Comparison of ENCODE assay signal across 8 cellular contexts in the genomic region with DNA sequence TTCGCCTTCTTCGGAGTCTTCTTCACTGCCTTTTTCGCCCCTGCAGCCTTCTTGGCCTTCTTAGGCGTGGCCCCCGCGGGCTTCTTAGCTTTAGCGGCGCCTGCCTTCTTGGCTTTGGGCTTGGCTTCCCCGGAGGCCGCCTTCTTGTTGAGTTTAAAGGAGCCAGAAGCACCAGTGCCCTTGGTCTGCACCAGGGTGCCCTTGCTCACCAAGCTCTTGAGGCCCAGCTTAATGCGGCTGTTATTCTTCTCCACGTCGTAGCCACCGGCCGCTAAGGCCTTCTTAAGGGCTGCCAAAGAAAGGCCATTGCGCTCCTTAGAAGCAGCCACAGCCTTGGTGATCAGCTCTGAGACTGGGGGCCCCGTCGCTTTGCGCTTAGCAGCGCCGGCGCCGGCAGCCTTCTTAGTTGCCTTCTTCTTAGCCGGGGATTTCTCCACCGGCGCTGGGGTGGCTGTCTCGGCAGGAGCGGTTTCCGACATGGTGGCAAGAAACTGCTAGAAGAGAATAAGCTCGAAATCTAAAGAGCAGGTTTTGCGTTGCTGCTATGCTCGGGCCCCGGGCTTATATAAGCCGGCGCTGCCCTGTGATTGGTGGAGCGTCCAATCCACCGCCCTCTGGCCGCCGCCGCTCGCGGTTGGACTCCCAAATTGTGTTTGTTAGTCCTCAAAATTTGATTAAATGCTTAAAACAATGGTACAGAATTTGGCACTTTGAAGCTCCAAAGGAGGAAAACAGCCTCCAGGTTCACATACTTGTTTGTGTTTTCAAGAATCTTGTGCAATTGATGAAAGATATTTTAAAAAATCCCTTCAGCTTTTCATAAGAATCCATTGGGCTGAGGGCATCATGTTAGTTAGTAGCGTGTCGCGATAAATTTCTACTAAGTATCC. TPM values are rescaled to one million over a fixed set of nuclear protein-coding genes. Genes with fewer than 3 reads are reported as not detected.
DNase-seq lines count a peak whose midpoint lies in the region; ATAC-seq, FAIRE-seq and TF ChIP-seq lines count a peak whose summit lies in the region.

No MANE protein-coding gene starts in this region.

- H3K4me1 ChIP-seq in left lung = peaks cover 8 to 34% of the 10 kb centered on the region in 2 donors

- CTCF ChIA-PET in Calu3 (lab: Charles Lee) (interaction anchor here (1.2 to 3.1 kb wide), 4 partner anchors 26 to 52 kb away, joined by 4 to 33 read pairs (median 4); a partner anchor contains a TSS), WTC11 (lab: Charles Lee) (interaction anchor here (1.3 to 4.3 kb wide), 4 partner anchors 22 to 29 kb away, joined by 5 to 17 read pairs (median 5); a partner anchor contains a TSS)

- H3K4me1 Mint-ChIP-seq in Calu3 (ENCODE audit: low read depth, unreplicated experiment) = peaks cover 36% of the 10 kb centered on the region
- H3K4me1 Mint-ChIP-seq in WTC11 = peaks cover 42% of the 10 kb centered on the region

- H3K27ac ChIP-seq in left lung = peak overlapping the region; percentile 29 to 73

- ATAC-seq in WTC11 (peak; percentile 32), left lung (peak; percentile 61)

- TSS peak; percentile 97 for BruUV-seq in Calu3 (replicated peaks; lab: Mats Ljungman, UMichigan)

- TF ChIP-seq POLR2A in H54 (IDR thresholded peaks at IDR 0.05; ENCODE audit: low read depth, low read length) = peak; percentile 70; the same call in 1 of the 2 replicates

- FAIRE-seq in H54 (lab: Jason Lieb, UNC) = no peak

- no peak for TF ChIP-seq CTCF in Calu3 (IDR thresholded peaks at IDR 0.05; ENCODE audit: unreplicated experiment)
- TF ChIP-seq CTCF in WTC11 (IDR thresholded peaks at IDR 0.05) = no peak
- TF ChIP-seq CTCF in left lung (IDR thresholded peaks at IDR 0.05) = no peak

- peaks cover 66% of the 10 kb centered on the region for H3K36me3 Mint-ChIP-seq in Calu3 (ENCODE audit: insufficient read depth, unreplicated experiment)
- peaks cover 11% of the 10 kb centered on the region; the same call in 1 of the 2 replicates for H3K36me3 Mint-ChIP-seq in WTC11

- intact Hi-C loops in Calu3 (cut with micrococcal nuclease; ENCODE audit: unreplicated experiment) = loop anchor here (2.0 kb wide), 1 partner anchor 28 kb away; a partner anchor contains a TSS
- intact Hi-C loops in left lung (cut with DNase I) = no loop called here

- H3K4me3 Mint-ChIP-seq in Calu3 (ENCODE audit: low read depth, unreplicated experiment) (peak overlapping the region; percentile 92), WTC11 (peak overlapping the region; percentile 97)

- H3K36me3 ChIP-seq in left lung = no peaks in the 10 kb centered on the region

- POLR2A ChIA-PET in WTC11 (lab: Charles Lee) = interaction anchor here (0.5 to 12.2 kb wide), 38 partner anchors 7 to 1846 kb away, joined by 3 to 817 read pairs (median 12); a partner anchor contains a TSS

- H3K9me3 Mint-ChIP-seq in Calu3 (ENCODE audit: low read depth, unreplicated experiment) (peaks cover 6% of the 10 kb centered on the region), WTC11 (peaks cover 13% of the 10 kb centered on the region)

- H3K4me3 ChIP-seq in left lung = peak overlapping the region; percentile 52 to 62

- no peaks in the 10 kb centered on the region for H3K27me3 Mint-ChIP-seq in Calu3 (ENCODE audit: unreplicated experiment)
- H3K27me3 Mint-ChIP-seq in WTC11 (ENCODE audit: low read depth) = peaks cover 4% of the 10 kb centered on the region; the same call in 1 of the 2 replicates

- DNase-seq in Calu3 = peak; percentile 87
- DNase-seq in H54 (ENCODE audit: insufficient read length, low spot score) = peak; percentile 46
- DNase-seq in NCI-H146 (lab: John Stamatoyannopoulos, UW) = peak; percentile 93
- peak; percentile 87 for DNase-seq in WTC11 (ENCODE audit: low spot score)
- peak; percentile 62 for DNase-seq in cerebellum (ENCODE audit: low spot score)
- DNase-seq in left lung = peak; percentile 88 to 92
- DNase-seq in stimulated activated CD4-positive, alpha-beta T cell treated with anti-CD3 and anti-CD28 coated beads, Interleukin-4, amount 100 ng/mL, for 48 hours (ENCODE audit: low read depth in 2 of 2) = peak; percentile 73 to 80
- no peak for DNase-seq in NCI-H1694 (lab: John Stamatoyannopoulos, UW)

- H3K27ac Mint-ChIP-seq in Calu3 (ENCODE audit: unreplicated experiment) = peak overlapping the region; percentile 80
- H3K27ac Mint-ChIP-seq in WTC11 = peak overlapping the region; percentile 100

- peaks cover 0 to 61% of the 10 kb centered on the region in 2 donors for H3K27me3 ChIP-seq in left lung

- H3K9me3 ChIP-seq in left lung = no peaks in the 10 kb centered on the region

TF ChIP-seq in WTC11, 78 proteins besides CTCF, POLR2A, EP300 and RAD21 (continues in another document):
- TF ChIP-seq GRHL2 (CRISPR knock-in tag; IDR thresholded peaks at IDR 0.05; ENCODE audit: insufficient replicate concordance, severe bottlenecking) = no peak
- TF ChIP-seq HMGA2 (CRISPR knock-in tag; IDR thresholded peaks at IDR 0.05) = no peak
- TF ChIP-seq, protein P1, sequence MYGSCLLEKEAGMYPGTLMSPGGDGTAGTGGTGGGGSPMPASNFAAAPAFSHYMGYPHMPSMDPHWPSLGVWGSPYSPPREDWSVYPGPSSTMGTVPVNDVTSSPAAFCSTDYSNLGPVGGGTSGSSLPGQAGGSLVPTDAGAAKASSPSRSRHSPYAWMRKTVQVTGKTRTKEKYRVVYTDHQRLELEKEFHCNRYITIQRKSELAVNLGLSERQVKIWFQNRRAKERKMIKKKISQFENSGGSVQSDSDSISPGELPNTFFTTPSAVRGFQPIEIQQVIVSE (CRISPR knock-in tag; IDR thresholded peaks at IDR 0.05; ENCODE audit: borderline replicate concordance) = no peak
- TF ChIP-seq, protein P2, sequence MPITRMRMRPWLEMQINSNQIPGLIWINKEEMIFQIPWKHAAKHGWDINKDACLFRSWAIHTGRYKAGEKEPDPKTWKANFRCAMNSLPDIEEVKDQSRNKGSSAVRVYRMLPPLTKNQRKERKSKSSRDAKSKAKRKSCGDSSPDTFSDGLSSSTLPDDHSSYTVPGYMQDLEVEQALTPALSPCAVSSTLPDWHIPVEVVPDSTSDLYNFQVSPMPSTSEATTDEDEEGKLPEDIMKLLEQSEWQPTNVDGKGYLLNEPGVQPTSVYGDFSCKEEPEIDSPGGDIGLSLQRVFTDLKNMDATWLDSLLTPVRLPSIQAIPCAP (CRISPR knock-in tag; IDR thresholded peaks at IDR 0.05) = 0 out of 2 replicates have a peak, but pooled peaks have one; percentile 33
- TF ChIP-seq ATF1 (CRISPR knock-in tag; IDR thresholded peaks at IDR 0.05) = peak; percentile 72
- TF ChIP-seq, protein P3, sequence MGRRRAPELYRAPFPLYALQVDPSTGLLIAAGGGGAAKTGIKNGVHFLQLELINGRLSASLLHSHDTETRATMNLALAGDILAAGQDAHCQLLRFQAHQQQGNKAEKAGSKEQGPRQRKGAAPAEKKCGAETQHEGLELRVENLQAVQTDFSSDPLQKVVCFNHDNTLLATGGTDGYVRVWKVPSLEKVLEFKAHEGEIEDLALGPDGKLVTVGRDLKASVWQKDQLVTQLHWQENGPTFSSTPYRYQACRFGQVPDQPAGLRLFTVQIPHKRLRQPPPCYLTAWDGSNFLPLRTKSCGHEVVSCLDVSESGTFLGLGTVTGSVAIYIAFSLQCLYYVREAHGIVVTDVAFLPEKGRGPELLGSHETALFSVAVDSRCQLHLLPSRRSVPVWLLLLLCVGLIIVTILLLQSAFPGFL (CRISPR knock-in tag; IDR thresholded peaks at IDR 0.05; ENCODE audit: borderline replicate concordance) = no peak
- TF ChIP-seq, protein P4, sequence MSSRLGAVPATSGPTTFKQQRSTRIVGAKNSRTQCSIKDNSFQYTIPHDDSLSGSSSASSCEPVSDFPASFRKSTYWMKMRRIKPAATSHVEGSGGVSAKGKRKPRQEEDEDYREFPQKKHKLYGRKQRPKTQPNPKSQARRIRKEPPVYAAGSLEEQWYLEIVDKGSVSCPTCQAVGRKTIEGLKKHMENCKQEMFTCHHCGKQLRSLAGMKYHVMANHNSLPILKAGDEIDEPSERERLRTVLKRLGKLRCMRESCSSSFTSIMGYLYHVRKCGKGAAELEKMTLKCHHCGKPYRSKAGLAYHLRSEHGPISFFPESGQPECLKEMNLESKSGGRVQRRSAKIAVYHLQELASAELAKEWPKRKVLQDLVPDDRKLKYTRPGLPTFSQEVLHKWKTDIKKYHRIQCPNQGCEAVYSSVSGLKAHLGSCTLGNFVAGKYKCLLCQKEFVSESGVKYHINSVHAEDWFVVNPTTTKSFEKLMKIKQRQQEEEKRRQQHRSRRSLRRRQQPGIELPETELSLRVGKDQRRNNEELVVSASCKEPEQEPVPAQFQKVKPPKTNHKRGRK (CRISPR knock-in tag; IDR thresholded peaks at IDR 0.05; ENCODE audit: borderline replicate concordance) = peak; percentile 38; the same call in 1 of the 2 replicates
- no peak for TF ChIP-seq ZNF396 (CRISPR knock-in tag; IDR thresholded peaks at IDR 0.05; ENCODE audit: borderline replicate concordance)
- TF ChIP-seq, protein P5, sequence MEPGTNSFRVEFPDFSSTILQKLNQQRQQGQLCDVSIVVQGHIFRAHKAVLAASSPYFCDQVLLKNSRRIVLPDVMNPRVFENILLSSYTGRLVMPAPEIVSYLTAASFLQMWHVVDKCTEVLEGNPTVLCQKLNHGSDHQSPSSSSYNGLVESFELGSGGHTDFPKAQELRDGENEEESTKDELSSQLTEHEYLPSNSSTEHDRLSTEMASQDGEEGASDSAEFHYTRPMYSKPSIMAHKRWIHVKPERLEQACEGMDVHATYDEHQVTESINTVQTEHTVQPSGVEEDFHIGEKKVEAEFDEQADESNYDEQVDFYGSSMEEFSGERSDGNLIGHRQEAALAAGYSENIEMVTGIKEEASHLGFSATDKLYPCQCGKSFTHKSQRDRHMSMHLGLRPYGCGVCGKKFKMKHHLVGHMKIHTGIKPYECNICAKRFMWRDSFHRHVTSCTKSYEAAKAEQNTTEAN (CRISPR knock-in tag; IDR thresholded peaks at IDR 0.05) = no peak
- peak; percentile 81; the same call in 1 of the 2 replicates for TF ChIP-seq IRF2 (CRISPR knock-in tag; IDR thresholded peaks at IDR 0.05; ENCODE audit: borderline replicate concordance, low read depth)
- TF ChIP-seq ZBTB21 (CRISPR knock-in tag; IDR thresholded peaks at IDR 0.05; ENCODE audit: borderline replicate concordance) = peak; percentile 47; the same call in 1 of the 2 replicates
- TF ChIP-seq, protein P6, sequence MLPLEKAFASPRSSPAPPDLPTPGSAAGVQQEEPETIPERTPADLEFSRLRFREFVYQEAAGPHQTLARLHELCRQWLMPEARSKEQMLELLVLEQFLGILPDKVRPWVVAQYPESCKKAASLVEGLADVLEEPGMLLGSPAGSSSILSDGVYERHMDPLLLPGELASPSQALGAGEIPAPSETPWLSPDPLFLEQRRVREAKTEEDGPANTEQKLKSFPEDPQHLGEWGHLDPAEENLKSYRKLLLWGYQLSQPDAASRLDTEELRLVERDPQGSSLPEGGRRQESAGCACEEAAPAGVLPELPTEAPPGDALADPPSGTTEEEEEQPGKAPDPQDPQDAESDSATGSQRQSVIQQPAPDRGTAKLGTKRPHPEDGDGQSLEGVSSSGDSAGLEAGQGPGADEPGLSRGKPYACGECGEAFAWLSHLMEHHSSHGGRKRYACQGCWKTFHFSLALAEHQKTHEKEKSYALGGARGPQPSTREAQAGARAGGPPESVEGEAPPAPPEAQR (CRISPR knock-in tag; IDR thresholded peaks at IDR 0.05) = no peak

RNA-seq across cellular contexts. Expression of a gene that starts 44.9 kb away (rescaled TPM):
- total RNA-seq in Calu3 (2022) (not detected in 2 replicates), WTC11 (2021) (not detected in 3 replicates), cerebellum (not detected), left lung (not detected)
